In genomic region chr22:48495751-48496080, GRCh38 we compare ENCODE assay signal across 20 cellular contexts.
"Had no signal": no experiment of that assay in that cellular context is flagged by ENCODE, and none has a peak within 500 bp of the region (broad histone marks: within the 10 kb centered on the region; RNA-seq: fewer than 3 reads in every experiment).

No MANE protein-coding gene starts in this region.

- DNase-seq: effector memory CD8-positive, alpha-beta T cell; foreskin fibroblast; immature natural killer cell; left ventricle myocardium superior; nephron progenitor cell; stimulated activated CD4-positive, alpha-beta T cell treated with anti-CD3 and anti-CD28 coated beads, Interleukin-12 subunit alpha, Interleukin-12 subunit beta, amount 100 ng/mL, for 4 hours; stimulated activated naive CD8-positive, alpha-beta T cell treated with anti-CD3 and anti-CD28 coated beads, Interleukin-15, Interleukin-2, amounts not matched to agents 100 U/mL and 50 U/mL, for 24 hours; thyroid gland had no signal

- H3K4me3 Mint-ChIP-seq: dendritic cell treated with granulocyte-macrophage colony-stimulating factor and Interleukin-4, amounts not matched to agents 40 ng/mL and 50 ng/mL, for 4 days; effector memory CD8-positive, alpha-beta T cell; immature natural killer cell; naive thymus-derived CD4-positive, alpha-beta T cell; nephron progenitor cell; stimulated activated effector memory CD8-positive, alpha-beta T cell treated with anti-CD3 and anti-CD28 coated beads, Interleukin-12 subunit alpha, Interleukin-12 subunit beta, amount 100 ng/mL, for 72 hours; type B pancreatic cell had no signal

- H3K4me3 ChIP-seq: esophagus muscularis mucosa, gastroesophageal sphincter, right atrium auricular region, sigmoid colon, skin epidermis, suprapubic skin, thyroid gland had no signal

- H3K9me3 ChIP-seq: esophagus muscularis mucosa, gastroesophageal sphincter, neutrophil, right atrium auricular region, sigmoid colon, suprapubic skin, thyroid gland had no signal

- H3K9me3 Mint-ChIP-seq: dendritic cell treated with granulocyte-macrophage colony-stimulating factor and Interleukin-4, amounts not matched to agents 40 ng/mL and 50 ng/mL, for 4 days; effector memory CD8-positive, alpha-beta T cell; immature natural killer cell; nephron progenitor cell; stimulated activated effector memory CD8-positive, alpha-beta T cell treated with anti-CD3 and anti-CD28 coated beads, Interleukin-12 subunit alpha, Interleukin-12 subunit beta, amount 100 ng/mL, for 72 hours; type B pancreatic cell had no signal

- H3K27ac Mint-ChIP-seq: dendritic cell treated with granulocyte-macrophage colony-stimulating factor and Interleukin-4, amounts not matched to agents 40 ng/mL and 50 ng/mL, for 4 days; effector memory CD8-positive, alpha-beta T cell; naive thymus-derived CD4-positive, alpha-beta T cell; nephron progenitor cell; stimulated activated effector memory CD8-positive, alpha-beta T cell treated with anti-CD3 and anti-CD28 coated beads, Interleukin-12 subunit alpha, Interleukin-12 subunit beta, amount 100 ng/mL, for 72 hours; type B pancreatic cell had no signal

- ATAC-seq: effector memory CD8-positive, alpha-beta T cell; gastroesophageal sphincter; left ventricle myocardium superior; naive thymus-derived CD4-positive, alpha-beta T cell; stimulated activated naive CD8-positive, alpha-beta T cell treated with anti-CD3 and anti-CD28 coated beads, Interleukin-15, Interleukin-2, amounts not matched to agents 100 U/mL and 50 U/mL, for 24 hours had no signal

- H3K27ac ChIP-seq: epithelial cell of prostate, esophagus muscularis mucosa, gastroesophageal sphincter, neutrophil, right atrium auricular region, sigmoid colon, suprapubic skin, thyroid gland had no signal

- H3K36me3 ChIP-seq: esophagus muscularis mucosa, gastroesophageal sphincter, neutrophil, right atrium auricular region, sigmoid colon, suprapubic skin, thyroid gland had no signal

- H3K4me1 Mint-ChIP-seq: immature natural killer cell; stimulated activated effector memory CD8-positive, alpha-beta T cell treated with anti-CD3 and anti-CD28 coated beads, Interleukin-12 subunit alpha, Interleukin-12 subunit beta, amount 100 ng/mL, for 72 hours had no signal

- H3K4me1 ChIP-seq: thyroid gland had no signal

- H3K36me3 Mint-ChIP-seq: immature natural killer cell; naive thymus-derived CD4-positive, alpha-beta T cell; stimulated activated effector memory CD8-positive, alpha-beta T cell treated with anti-CD3 and anti-CD28 coated beads, Interleukin-12 subunit alpha, Interleukin-12 subunit beta, amount 100 ng/mL, for 72 hours; type B pancreatic cell had no signal
